In genomic region chr6:157830354-157831017, GRCh38 we compare ENCODE assay signal across 8 cellular contexts. TPM values are rescaled to one million over a fixed set of nuclear protein-coding genes. Genes with fewer than 3 reads are reported as not detected.
DNase-seq lines count a peak whose midpoint lies in the region; ATAC-seq and TF ChIP-seq lines count a peak whose summit lies in the region.

No MANE protein-coding gene starts in this region.

- 86% methylated on average over 6 of the region's 6 CpGs for WGBS in prostate gland

- TF ChIP-seq CTCF in prostate gland (IDR thresholded peaks at IDR 0.05) (no peak), lower lobe of right lung (IDR thresholded peaks at IDR 0.05) (no peak)

- H3K36me3 ChIP-seq in prostate gland: no peaks in the 10 kb centered on the region
- H3K36me3 ChIP-seq in lower lobe of right lung: no peaks in the 10 kb centered on the region

- no peak overlapping the region for H3K4me3 ChIP-seq in prostate gland
- no peak overlapping the region for H3K4me3 ChIP-seq in lower lobe of right lung

- peaks cover 0 to 11% of the 10 kb centered on the region in 2 donors for H3K27me3 Mint-ChIP-seq in effector memory CD8-positive, alpha-beta T cell

- peak; percentile 91 for DNase-seq in DMS 273 treated with DMSO at 0.1 percent for 48 hours (lab: John Stamatoyannopoulos, UW)
- DNase-seq in effector memory CD8-positive, alpha-beta T cell: no peak
- DNase-seq in NCI-H1048 (lab: John Stamatoyannopoulos, UW): no peak
- no peak for DNase-seq in prostate gland (ENCODE audit: low spot score)
- no peak for DNase-seq in iPS-NIHi11 (ENCODE audit: low spot score)
- no peak for DNase-seq in lower lobe of right lung

- H3K27ac Mint-ChIP-seq in effector memory CD8-positive, alpha-beta T cell: no peak overlapping the region

- peaks cover 25 to 29% of the 10 kb centered on the region in 2 donors for H3K4me1 Mint-ChIP-seq in effector memory CD8-positive, alpha-beta T cell (ENCODE audit: low read depth in 2 of 2)

- ATAC-seq in GM21381 (IDR thresholded peaks at IDR 0.05; ENCODE audit: unreplicated experiment): peak; percentile 93
- peak; percentile 84 for ATAC-seq in HG03520 (IDR thresholded peaks at IDR 0.05; ENCODE audit: unreplicated experiment)
- ATAC-seq in effector memory CD8-positive, alpha-beta T cell (replicated peaks): peak; percentile 70
- ATAC-seq in lower lobe of right lung: no peak

- TF ChIP-seq POLR2A in prostate gland (IDR thresholded peaks at IDR 0.05): no peak

- H3K27ac ChIP-seq in prostate gland (no peak overlapping the region), lower lobe of right lung (no peak overlapping the region)

- no peaks in the 10 kb centered on the region for H3K9me3 Mint-ChIP-seq in effector memory CD8-positive, alpha-beta T cell

- H3K4me1 ChIP-seq in prostate gland (replicated peaks) (no peaks in the 10 kb centered on the region), lower lobe of right lung (peaks cover 35% of the 10 kb centered on the region)

- H3K27me3 ChIP-seq in prostate gland (replicated peaks; ENCODE audit: insufficient read depth): no peaks in the 10 kb centered on the region
- H3K27me3 ChIP-seq in lower lobe of right lung (ENCODE audit: low read depth): no peaks in the 10 kb centered on the region

- H3K4me3 Mint-ChIP-seq in effector memory CD8-positive, alpha-beta T cell: no peak overlapping the region

- intact Hi-C loops in prostate gland (cut with DNase I) (no loop called here), lower lobe of right lung (cut with DNase I) (no loop called here)

- H3K36me3 Mint-ChIP-seq in effector memory CD8-positive, alpha-beta T cell (ENCODE audit: insufficient read depth): peaks cover 8% of the 10 kb centered on the region

- H3K9me3 ChIP-seq in prostate gland (no peaks in the 10 kb centered on the region), lower lobe of right lung (peaks cover 4% of the 10 kb centered on the region)

RNA-seq across cellular contexts. Expression of gene SNX9, which starts 7.4 kb away (rescaled TPM):
- total RNA-seq in prostate gland (10 to 100 TPM; 39.2 to 40.6 TPM), lower lobe of right lung (25.0 TPM)

Comparison
In these comparisons a context has a peak if more than half of its experiments do, and no peak if none do; other contexts are left out.
1. ATAC-seq: peak in GM21381 (single experiment), HG03520 (single experiment) and effector memory CD8-positive, alpha-beta T cell (single experiment); none in lower lobe of right lung (0 of 2).